ENCODE assay signal across 21 cellular contexts in genomic region chr1:112454316-112454715, GRCh38.
"Had no signal": no experiment of that assay in that cellular context is flagged by ENCODE, and none has a peak within 500 bp of the region (broad histone marks: within the 10 kb centered on the region; RNA-seq: fewer than 3 reads in every experiment).

No MANE protein-coding gene starts in this region.

- ATAC-seq: gastrocnemius medialis; heart left ventricle; natural killer cell treated with Interleukin-12 subunit alpha and Interleukin-12 subunit beta and Interleukin-15 and Interleukin-18, amount 100 ng/mL, for 72 hours had no signal

- H3K27ac Mint-ChIP-seq: activated B cell treated with CpG ODN at 0.5 μM for 24 hours; activated CD4-positive, alpha-beta memory T cell treated with anti-CD3 and anti-CD28 coated beads for 36 hours; activated naive CD8-positive, alpha-beta T cell; activated T-helper 1 cell treated with anti-CD3 and anti-CD28 coated beads, Interleukin-12 subunit alpha, Interleukin-12 subunit beta, Interleukin-2, Interleukin-4 antibody, amounts not matched to agents 30 ng/mL and 10 ng/mL and 1 ng/mL, durations not matched to agents 14 hours and 24 hours and 36 hours; dendritic cell treated with granulocyte-macrophage colony-stimulating factor and Interleukin-4, amounts not matched to agents 40 ng/mL and 50 ng/mL, for 4 days; natural killer cell treated with Interleukin-12 subunit alpha and Interleukin-12 subunit beta and Interleukin-15 and Interleukin-18, amount 100 ng/mL, for 72 hours; T-helper 2 cell treated with Interferon-gamma antibody and Interleukin-4, amounts not matched to agents 5 μg/mL and 100 μg/mL, for 36 hours had no signal

- H3K4me3 Mint-ChIP-seq: activated B cell treated with CpG ODN at 0.5 μM for 24 hours; activated CD4-positive, alpha-beta memory T cell treated with anti-CD3 and anti-CD28 coated beads for 36 hours; activated naive CD8-positive, alpha-beta T cell; activated T-helper 1 cell treated with anti-CD3 and anti-CD28 coated beads, Interleukin-12 subunit alpha, Interleukin-12 subunit beta, Interleukin-2, Interleukin-4 antibody, amounts not matched to agents 30 ng/mL and 10 ng/mL and 1 ng/mL, durations not matched to agents 14 hours and 24 hours and 36 hours; dendritic cell treated with granulocyte-macrophage colony-stimulating factor and Interleukin-4, amounts not matched to agents 40 ng/mL and 50 ng/mL, for 4 days; natural killer cell treated with Interleukin-12 subunit alpha and Interleukin-12 subunit beta and Interleukin-15 and Interleukin-18, amount 100 ng/mL, for 72 hours; T-helper 2 cell treated with Interferon-gamma antibody and Interleukin-4, amounts not matched to agents 5 μg/mL and 100 μg/mL, for 36 hours had no signal

- DNase-seq: activated B cell treated with CpG ODN at 0.5 μM for 24 hours; activated CD4-positive, alpha-beta memory T cell treated with anti-CD3 and anti-CD28 coated beads for 36 hours; activated CD4-positive, alpha-beta T cell treated with anti-CD3 and anti-CD28 coated beads for 4 hours; activated T-cell treated with anti-CD3 and anti-CD28 coated beads for 4 hours; effector memory CD4-positive, alpha-beta T cell; gastrocnemius medialis; heart left ventricle; retina; stimulated activated CD4-positive, alpha-beta T cell treated with anti-CD3 and anti-CD28 coated beads, Interleukin-12 subunit alpha, Interleukin-12 subunit beta, amount 100 ng/mL, for 4 hours; stimulated activated CD4-positive, alpha-beta T cell treated with anti-CD3 and anti-CD28 coated beads, Interleukin-1b, Interleukin-23, amount 100 ng/mL, for 48 hours; stimulated activated CD8-positive, alpha-beta memory T cell treated with anti-CD3 and anti-CD28 coated beads, Interleukin-4, amount 100 ng/mL, for 48 hours; stimulated activated naive CD4-positive, alpha-beta T cell treated with Interleukin-2 at 50 U/mL for 16 hours; thyroid gland had no signal

- H3K27me3 Mint-ChIP-seq: activated CD4-positive, alpha-beta memory T cell treated with anti-CD3 and anti-CD28 coated beads for 36 hours; dendritic cell treated with granulocyte-macrophage colony-stimulating factor and Interleukin-4, amounts not matched to agents 40 ng/mL and 50 ng/mL, for 4 days had no signal

- FAIRE-seq: TTC549, urothelium cell line had no signal

- H3K9me3 ChIP-seq: gastrocnemius medialis, heart left ventricle, thyroid gland had no signal

- H3K4me3 ChIP-seq: cardiac muscle cell, gastrocnemius medialis, heart left ventricle, thyroid gland had no signal

- H3K27me3 ChIP-seq: cardiac muscle cell, gastrocnemius medialis, heart left ventricle, thyroid gland had no signal

- H3K4me1 ChIP-seq: gastrocnemius medialis had no signal

- H3K9me3 Mint-ChIP-seq: activated B cell treated with CpG ODN at 0.5 μM for 24 hours; activated CD4-positive, alpha-beta memory T cell treated with anti-CD3 and anti-CD28 coated beads for 36 hours; activated T-helper 1 cell treated with anti-CD3 and anti-CD28 coated beads, Interleukin-12 subunit alpha, Interleukin-12 subunit beta, Interleukin-2, Interleukin-4 antibody, amounts not matched to agents 30 ng/mL and 10 ng/mL and 1 ng/mL, durations not matched to agents 14 hours and 24 hours and 36 hours; dendritic cell treated with granulocyte-macrophage colony-stimulating factor and Interleukin-4, amounts not matched to agents 40 ng/mL and 50 ng/mL, for 4 days; natural killer cell treated with Interleukin-12 subunit alpha and Interleukin-12 subunit beta and Interleukin-15 and Interleukin-18, amount 100 ng/mL, for 72 hours; T-helper 2 cell treated with Interferon-gamma antibody and Interleukin-4, amounts not matched to agents 5 μg/mL and 100 μg/mL, for 36 hours had no signal

- H3K27ac ChIP-seq: cardiac muscle cell, gastrocnemius medialis, heart left ventricle, thyroid gland had no signal

- H3K36me3 Mint-ChIP-seq: activated naive CD8-positive, alpha-beta T cell; natural killer cell treated with Interleukin-12 subunit alpha and Interleukin-12 subunit beta and Interleukin-15 and Interleukin-18, amount 100 ng/mL, for 72 hours had no signal

- H3K4me1 Mint-ChIP-seq: activated B cell treated with CpG ODN at 0.5 μM for 24 hours had no signal
